Comparison of ENCODE assay signal across 25 cellular contexts in genomic region chr14:104503691-104504090, GRCh38.
"Had no signal": no experiment of that assay in that cellular context is flagged by ENCODE, and none has a peak within 500 bp of the region (broad histone marks: within the 10 kb centered on the region; RNA-seq: fewer than 3 reads in every experiment).

No MANE protein-coding gene starts in this region.

- DNase-seq: heart right ventricle; hippocampal formation; left colon; left lung; mesendoderm; midbrain; naive thymus-derived CD4-positive, alpha-beta T cell; nucleus accumbens; retina; right cardiac atrium; stimulated activated CD4-positive, alpha-beta T cell treated with anti-CD3 and anti-CD28 coated beads, Interleukin-4, amount 100 ng/mL, for 24 hours; stimulated activated naive CD4-positive, alpha-beta T cell treated with Interleukin-2 at 50 U/mL for 16 hours; stimulated activated naive CD8-positive, alpha-beta T cell treated with anti-CD3 and anti-CD28 coated beads, Interleukin-15, amount 100 ng/mL, for 72 hours; substantia nigra; transverse colon; upper lobe of right lung had no signal

- H3K27ac Mint-ChIP-seq: naive thymus-derived CD4-positive, alpha-beta T cell; natural killer cell treated with Interleukin-12 subunit alpha and Interleukin-12 subunit beta and Interleukin-15 and Interleukin-18, amount 100 ng/mL, for 72 hours; stimulated activated memory B cell treated with anti-CD40 and anti-IgM and Interleukin-4, amounts not matched to agents 10 μg/mL and 1 μg/mL and 100 μg/mL, for 72 hours had no signal

- ATAC-seq: heart right ventricle; left colon; left lung; mucosa of descending colon; naive thymus-derived CD4-positive, alpha-beta T cell; natural killer cell treated with Interleukin-12 subunit alpha and Interleukin-12 subunit beta and Interleukin-15 and Interleukin-18, amount 100 ng/mL, for 72 hours; pancreas; right cardiac atrium; sciatic nerve; stimulated activated memory B cell treated with anti-CD40 and anti-IgM and Interleukin-4, amounts not matched to agents 10 μg/mL and 1 μg/mL and 100 μg/mL, for 72 hours; stimulated activated naive CD8-positive, alpha-beta T cell treated with anti-CD3 and anti-CD28 coated beads, Interleukin-15, amount 100 ng/mL, for 72 hours; upper lobe of right lung had no signal

- H3K36me3 ChIP-seq: heart right ventricle, left lung, pancreas, prostate gland, spleen, transverse colon, upper lobe of right lung had no signal

- H3K27me3 ChIP-seq: pancreas, upper lobe of right lung had no signal

- H3K4me3 ChIP-seq: heart right ventricle, left lung, lung, mucosa of descending colon, pancreas, prostate gland, skin epidermis, spleen, transverse colon, upper lobe of right lung had no signal

- H3K27ac ChIP-seq: heart right ventricle, left lung, pancreas, prostate gland, skin epidermis, spleen, transverse colon, upper lobe of right lung had no signal

- H3K9me3 ChIP-seq: pancreas, prostate gland, upper lobe of right lung had no signal

- H3K4me1 ChIP-seq: heart right ventricle, left lung, pancreas, prostate gland, spleen, transverse colon, upper lobe of right lung had no signal

- H3K4me3 Mint-ChIP-seq: naive thymus-derived CD4-positive, alpha-beta T cell; natural killer cell treated with Interleukin-12 subunit alpha and Interleukin-12 subunit beta and Interleukin-15 and Interleukin-18, amount 100 ng/mL, for 72 hours; stimulated activated memory B cell treated with anti-CD40 and anti-IgM and Interleukin-4, amounts not matched to agents 10 μg/mL and 1 μg/mL and 100 μg/mL, for 72 hours; stimulated activated naive CD8-positive, alpha-beta T cell treated with anti-CD3 and anti-CD28 coated beads, Interleukin-15, amount 100 ng/mL, for 72 hours had no signal

- H3K4me1 Mint-ChIP-seq: naive thymus-derived CD4-positive, alpha-beta T cell; stimulated activated memory B cell treated with anti-CD40 and anti-IgM and Interleukin-4, amounts not matched to agents 10 μg/mL and 1 μg/mL and 100 μg/mL, for 72 hours; stimulated activated naive CD8-positive, alpha-beta T cell treated with anti-CD3 and anti-CD28 coated beads, Interleukin-15, amount 100 ng/mL, for 72 hours had no signal

- H3K36me3 Mint-ChIP-seq: stimulated activated memory B cell treated with anti-CD40 and anti-IgM and Interleukin-4, amounts not matched to agents 10 μg/mL and 1 μg/mL and 100 μg/mL, for 72 hours had no signal
